Comparison of ENCODE assay signal across 1 cellular context in genomic region chr3:78994174-78995027, GRCh38.
TF ChIP-seq lines count a peak whose summit lies in the region.

No MANE protein-coding gene starts in this region.

TF ChIP-seq in HEK293, 187 proteins besides CTCF, POLR2A, EP300 and RAD21 (continued from another document and continues in another):
- TF ChIP-seq, protein P1, sequence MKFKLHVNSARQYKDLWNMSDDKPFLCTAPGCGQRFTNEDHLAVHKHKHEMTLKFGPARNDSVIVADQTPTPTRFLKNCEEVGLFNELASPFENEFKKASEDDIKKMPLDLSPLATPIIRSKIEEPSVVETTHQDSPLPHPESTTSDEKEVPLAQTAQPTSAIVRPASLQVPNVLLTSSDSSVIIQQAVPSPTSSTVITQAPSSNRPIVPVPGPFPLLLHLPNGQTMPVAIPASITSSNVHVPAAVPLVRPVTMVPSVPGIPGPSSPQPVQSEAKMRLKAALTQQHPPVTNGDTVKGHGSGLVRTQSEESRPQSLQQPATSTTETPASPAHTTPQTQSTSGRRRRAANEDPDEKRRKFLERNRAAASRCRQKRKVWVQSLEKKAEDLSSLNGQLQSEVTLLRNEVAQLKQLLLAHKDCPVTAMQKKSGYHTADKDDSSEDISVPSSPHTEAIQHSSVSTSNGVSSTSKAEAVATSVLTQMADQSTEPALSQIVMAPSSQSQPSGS (tag by site-specific recombination; IDR thresholded peaks at IDR 0.05; ENCODE audit: low read depth), result peak; percentile 55; the same call in 1 of the 2 replicates
- TF ChIP-seq ZNF670 (tag by site-specific recombination; IDR thresholded peaks at IDR 0.05; ENCODE audit: low read depth) (no peak), ZNF510 (tag by site-specific recombination; IDR thresholded peaks at IDR 0.05; ENCODE audit: insufficient replicate concordance) (peak; percentile 1), PBX3 (CRISPR knock-in tag; IDR thresholded peaks at IDR 0.05) (no peak), GFI1B (tag by site-specific recombination; IDR thresholded peaks at IDR 0.05) (peak; percentile 95), ZNF530 (tag by site-specific recombination; IDR thresholded peaks at IDR 0.05; ENCODE audit: low read depth) (no peak), ZNF214 (tag by site-specific recombination; IDR thresholded peaks at IDR 0.05; ENCODE audit: borderline replicate concordance) (no peak), ZNF146 (tag by site-specific recombination; IDR thresholded peaks at IDR 0.05) (peak; percentile 17; the same call in 1 of the 2 replicates), ZNF138 (tag by site-specific recombination; IDR thresholded peaks at IDR 0.05; ENCODE audit: borderline replicate concordance) (no peak), ZNF521 (tag by site-specific recombination; IDR thresholded peaks at IDR 0.05) (no peak), SP2 (tag by site-specific recombination; IDR thresholded peaks at IDR 0.05) (no peak), ZBTB21 (tag by site-specific recombination; IDR thresholded peaks at IDR 0.05) (no peak), ZNF354C (tag by site-specific recombination; IDR thresholded peaks at IDR 0.05; ENCODE audit: borderline replicate concordance, low read depth) (no peak), ZNF266 (tag by site-specific recombination; IDR thresholded peaks at IDR 0.05; ENCODE audit: low read depth) (no peak), ZBTB8A (tag by site-specific recombination; IDR thresholded peaks at IDR 0.05) (no peak; the same call in 1 of the 2 replicates), ZNF561 (tag by site-specific recombination; IDR thresholded peaks at IDR 0.05; ENCODE audit: borderline replicate concordance) (peak; percentile 42; the same call in 1 of the 2 replicates), ZNF19 (tag by site-specific recombination; IDR thresholded peaks at IDR 0.05; ENCODE audit: low read depth) (no peak), BCL11A (tag by site-specific recombination; IDR thresholded peaks at IDR 0.05; ENCODE audit: low read depth) (peak; percentile 77; the same call in 1 of the 2 replicates), ZNF645 (tag by site-specific recombination; IDR thresholded peaks at IDR 0.05) (no peak), ZBTB48 (tag by site-specific recombination; IDR thresholded peaks at IDR 0.05) (no peak), KLF7 (tag by site-specific recombination; IDR thresholded peaks at IDR 0.05; ENCODE audit: borderline replicate concordance) (0 out of 2 replicates have a peak, but pooled peaks have one; percentile 18), PRDM4 (tag by site-specific recombination; IDR thresholded peaks at IDR 0.05) (peak; percentile 86), ZNF776 (tag by site-specific recombination; IDR thresholded peaks at IDR 0.05; ENCODE audit: borderline replicate concordance) (no peak), ZNF404 (tag by site-specific recombination; IDR thresholded peaks at IDR 0.05) (no peak), REPIN1 (tag by site-specific recombination; IDR thresholded peaks at IDR 0.05; ENCODE audit: low read depth) (no peak), YY2 (tag by site-specific recombination; IDR thresholded peaks at IDR 0.05) (no peak), ZNF777 (tag by site-specific recombination; IDR thresholded peaks at IDR 0.05; ENCODE audit: borderline replicate concordance) (no peak), ZNF140 (tag by site-specific recombination; IDR thresholded peaks at IDR 0.05) (no peak), ZNF114 (tag by site-specific recombination; IDR thresholded peaks at IDR 0.05) (no peak), ZNF133 (tag by site-specific recombination; IDR thresholded peaks at IDR 0.05) (no peak), ZBTB1 (tag by site-specific recombination; IDR thresholded peaks at IDR 0.05) (peak; percentile 42; the same call in 1 of the 2 replicates), ZNF366 (tag by site-specific recombination; conservative IDR thresholded peaks at IDR 0.05) (no peak), ZNF362 (tag by site-specific recombination; IDR thresholded peaks at IDR 0.05) (no peak), ZNF292 (tag by site-specific recombination; IDR thresholded peaks at IDR 0.05; ENCODE audit: borderline replicate concordance, low read depth) (no peak), ZNF311 (tag by site-specific recombination; IDR thresholded peaks at IDR 0.05; ENCODE audit: borderline replicate concordance) (no peak), ZNF48 (tag by site-specific recombination; IDR thresholded peaks at IDR 0.05) (no peak), ZBTB7A (tag by site-specific recombination; IDR thresholded peaks at IDR 0.05; ENCODE audit: low read depth) (no peak), ZNF76 (tag by site-specific recombination; IDR thresholded peaks at IDR 0.05; ENCODE audit: borderline replicate concordance, low read depth) (0 out of 2 replicates have a peak, but pooled peaks have one; percentile 23), ZNF701 (tag by site-specific recombination; IDR thresholded peaks at IDR 0.05) (no peak), ZNF791 (tag by site-specific recombination; IDR thresholded peaks at IDR 0.05) (no peak), KLF8 (tag by site-specific recombination; IDR thresholded peaks at IDR 0.05) (0 out of 2 replicates have a peak, but pooled peaks have one; percentile 43), ZNF785 (tag by site-specific recombination; IDR thresholded peaks at IDR 0.05) (no peak), ZNF596 (tag by site-specific recombination; IDR thresholded peaks at IDR 0.05) (peak; percentile 2; the same call in 1 of the 2 replicates)
- TF ChIP-seq, protein P2, sequence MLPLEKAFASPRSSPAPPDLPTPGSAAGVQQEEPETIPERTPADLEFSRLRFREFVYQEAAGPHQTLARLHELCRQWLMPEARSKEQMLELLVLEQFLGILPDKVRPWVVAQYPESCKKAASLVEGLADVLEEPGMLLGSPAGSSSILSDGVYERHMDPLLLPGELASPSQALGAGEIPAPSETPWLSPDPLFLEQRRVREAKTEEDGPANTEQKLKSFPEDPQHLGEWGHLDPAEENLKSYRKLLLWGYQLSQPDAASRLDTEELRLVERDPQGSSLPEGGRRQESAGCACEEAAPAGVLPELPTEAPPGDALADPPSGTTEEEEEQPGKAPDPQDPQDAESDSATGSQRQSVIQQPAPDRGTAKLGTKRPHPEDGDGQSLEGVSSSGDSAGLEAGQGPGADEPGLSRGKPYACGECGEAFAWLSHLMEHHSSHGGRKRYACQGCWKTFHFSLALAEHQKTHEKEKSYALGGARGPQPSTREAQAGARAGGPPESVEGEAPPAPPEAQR (tag by site-specific recombination; IDR thresholded peaks at IDR 0.05), result no peak
- TF ChIP-seq, protein P3, sequence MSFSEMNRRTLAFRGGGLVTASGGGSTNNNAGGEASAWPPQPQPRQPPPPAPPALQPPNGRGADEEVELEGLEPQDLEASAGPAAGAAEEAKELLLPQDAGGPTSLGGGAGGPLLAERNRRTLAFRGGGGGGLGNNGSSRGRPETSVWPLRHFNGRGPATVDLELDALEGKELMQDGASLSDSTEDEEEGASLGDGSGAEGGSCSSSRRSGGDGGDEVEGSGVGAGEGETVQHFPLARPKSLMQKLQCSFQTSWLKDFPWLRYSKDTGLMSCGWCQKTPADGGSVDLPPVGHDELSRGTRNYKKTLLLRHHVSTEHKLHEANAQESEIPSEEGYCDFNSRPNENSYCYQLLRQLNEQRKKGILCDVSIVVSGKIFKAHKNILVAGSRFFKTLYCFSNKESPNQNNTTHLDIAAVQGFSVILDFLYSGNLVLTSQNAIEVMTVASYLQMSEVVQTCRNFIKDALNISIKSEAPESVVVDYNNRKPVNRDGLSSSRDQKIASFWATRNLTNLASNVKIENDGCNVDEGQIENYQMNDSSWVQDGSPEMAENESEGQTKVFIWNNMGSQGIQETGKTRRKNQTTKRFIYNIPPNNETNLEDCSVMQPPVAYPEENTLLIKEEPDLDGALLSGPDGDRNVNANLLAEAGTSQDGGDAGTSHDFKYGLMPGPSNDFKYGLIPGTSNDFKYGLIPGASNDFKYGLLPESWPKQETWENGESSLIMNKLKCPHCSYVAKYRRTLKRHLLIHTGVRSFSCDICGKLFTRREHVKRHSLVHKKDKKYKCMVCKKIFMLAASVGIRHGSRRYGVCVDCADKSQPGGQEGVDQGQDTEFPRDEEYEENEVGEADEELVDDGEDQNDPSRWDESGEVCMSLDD (tag by site-specific recombination; IDR thresholded peaks at IDR 0.05), result no peak
- TF ChIP-seq, protein P4, sequence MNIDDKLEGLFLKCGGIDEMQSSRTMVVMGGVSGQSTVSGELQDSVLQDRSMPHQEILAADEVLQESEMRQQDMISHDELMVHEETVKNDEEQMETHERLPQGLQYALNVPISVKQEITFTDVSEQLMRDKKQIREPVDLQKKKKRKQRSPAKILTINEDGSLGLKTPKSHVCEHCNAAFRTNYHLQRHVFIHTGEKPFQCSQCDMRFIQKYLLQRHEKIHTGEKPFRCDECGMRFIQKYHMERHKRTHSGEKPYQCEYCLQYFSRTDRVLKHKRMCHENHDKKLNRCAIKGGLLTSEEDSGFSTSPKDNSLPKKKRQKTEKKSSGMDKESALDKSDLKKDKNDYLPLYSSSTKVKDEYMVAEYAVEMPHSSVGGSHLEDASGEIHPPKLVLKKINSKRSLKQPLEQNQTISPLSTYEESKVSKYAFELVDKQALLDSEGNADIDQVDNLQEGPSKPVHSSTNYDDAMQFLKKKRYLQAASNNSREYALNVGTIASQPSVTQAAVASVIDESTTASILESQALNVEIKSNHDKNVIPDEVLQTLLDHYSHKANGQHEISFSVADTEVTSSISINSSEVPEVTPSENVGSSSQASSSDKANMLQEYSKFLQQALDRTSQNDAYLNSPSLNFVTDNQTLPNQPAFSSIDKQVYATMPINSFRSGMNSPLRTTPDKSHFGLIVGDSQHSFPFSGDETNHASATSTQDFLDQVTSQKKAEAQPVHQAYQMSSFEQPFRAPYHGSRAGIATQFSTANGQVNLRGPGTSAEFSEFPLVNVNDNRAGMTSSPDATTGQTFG (tag by site-specific recombination; IDR thresholded peaks at IDR 0.05; ENCODE audit: borderline replicate concordance), result no peak
- TF ChIP-seq, protein P5, sequence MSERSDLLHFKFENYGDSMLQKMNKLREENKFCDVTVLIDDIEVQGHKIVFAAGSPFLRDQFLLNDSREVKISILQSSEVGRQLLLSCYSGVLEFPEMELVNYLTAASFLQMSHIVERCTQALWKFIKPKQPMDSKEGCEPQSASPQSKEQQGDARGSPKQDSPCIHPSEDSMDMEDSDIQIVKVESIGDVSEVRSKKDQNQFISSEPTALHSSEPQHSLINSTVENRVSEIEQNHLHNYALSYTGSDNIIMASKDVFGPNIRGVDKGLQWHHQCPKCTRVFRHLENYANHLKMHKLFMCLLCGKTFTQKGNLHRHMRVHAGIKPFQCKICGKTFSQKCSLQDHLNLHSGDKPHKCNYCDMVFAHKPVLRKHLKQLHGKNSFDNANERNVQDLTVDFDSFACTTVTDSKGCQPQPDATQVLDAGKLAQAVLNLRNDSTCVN (tag by site-specific recombination; optimal IDR thresholded peaks at IDR 0.05), result no peak
- TF ChIP-seq, protein P6, sequence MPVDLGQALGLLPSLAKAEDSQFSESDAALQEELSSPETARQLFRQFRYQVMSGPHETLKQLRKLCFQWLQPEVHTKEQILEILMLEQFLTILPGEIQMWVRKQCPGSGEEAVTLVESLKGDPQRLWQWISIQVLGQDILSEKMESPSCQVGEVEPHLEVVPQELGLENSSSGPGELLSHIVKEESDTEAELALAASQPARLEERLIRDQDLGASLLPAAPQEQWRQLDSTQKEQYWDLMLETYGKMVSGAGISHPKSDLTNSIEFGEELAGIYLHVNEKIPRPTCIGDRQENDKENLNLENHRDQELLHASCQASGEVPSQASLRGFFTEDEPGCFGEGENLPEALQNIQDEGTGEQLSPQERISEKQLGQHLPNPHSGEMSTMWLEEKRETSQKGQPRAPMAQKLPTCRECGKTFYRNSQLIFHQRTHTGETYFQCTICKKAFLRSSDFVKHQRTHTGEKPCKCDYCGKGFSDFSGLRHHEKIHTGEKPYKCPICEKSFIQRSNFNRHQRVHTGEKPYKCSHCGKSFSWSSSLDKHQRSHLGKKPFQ (tag by site-specific recombination; IDR thresholded peaks at IDR 0.05), result peak; percentile 72
